In the genomic region with DNA sequence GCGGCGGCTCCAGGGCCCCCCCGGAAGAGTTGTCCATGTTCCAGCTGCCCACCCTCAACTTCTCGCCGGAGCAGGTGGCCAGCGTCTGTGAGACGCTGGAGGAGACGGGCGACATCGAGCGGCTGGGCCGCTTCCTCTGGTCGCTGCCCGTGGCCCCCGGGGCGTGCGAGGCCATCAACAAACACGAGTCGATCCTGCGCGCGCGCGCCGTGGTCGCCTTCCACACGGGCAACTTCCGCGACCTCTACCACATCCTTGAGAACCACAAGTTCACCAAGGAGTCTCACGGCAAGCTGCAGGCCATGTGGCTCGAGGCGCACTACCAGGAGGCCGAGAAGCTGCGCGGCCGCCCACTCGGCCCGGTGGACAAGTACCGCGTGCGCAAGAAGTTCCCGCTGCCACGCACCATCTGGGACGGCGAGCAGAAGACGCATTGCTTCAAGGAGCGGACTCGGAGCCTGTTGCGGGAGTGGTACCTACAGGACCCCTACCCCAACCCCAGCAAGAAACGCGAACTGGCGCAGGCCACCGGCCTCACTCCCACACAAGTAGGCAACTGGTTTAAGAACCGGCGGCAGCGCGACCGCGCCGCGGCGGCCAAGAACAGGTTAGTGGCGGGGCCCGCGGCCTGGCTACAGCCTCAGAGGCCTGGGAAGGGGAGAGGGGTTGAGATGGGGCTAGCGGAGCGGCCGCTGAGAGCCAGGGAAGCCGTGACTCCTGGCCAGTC, we compare ENCODE assay signal across 2 cellular contexts.
TF ChIP-seq lines count a peak whose summit lies in the region.

No MANE protein-coding gene starts in this region.

TF ChIP-seq in A549, 52 proteins besides CTCF, POLR2A, EP300 and RAD21 (continued from another document):
- no peak for TF ChIP-seq ZNF302 (CRISPR knock-in tag; IDR thresholded peaks at IDR 0.05)
- no peak for TF ChIP-seq SMC3 (IDR thresholded peaks at IDR 0.05)
- no peak for TF ChIP-seq RARB (CRISPR knock-in tag; IDR thresholded peaks at IDR 0.05)
- TF ChIP-seq PHF8 (IDR thresholded peaks at IDR 0.05; ENCODE audit: borderline replicate concordance, low read depth): no peak
- TF ChIP-seq, protein P1, sequence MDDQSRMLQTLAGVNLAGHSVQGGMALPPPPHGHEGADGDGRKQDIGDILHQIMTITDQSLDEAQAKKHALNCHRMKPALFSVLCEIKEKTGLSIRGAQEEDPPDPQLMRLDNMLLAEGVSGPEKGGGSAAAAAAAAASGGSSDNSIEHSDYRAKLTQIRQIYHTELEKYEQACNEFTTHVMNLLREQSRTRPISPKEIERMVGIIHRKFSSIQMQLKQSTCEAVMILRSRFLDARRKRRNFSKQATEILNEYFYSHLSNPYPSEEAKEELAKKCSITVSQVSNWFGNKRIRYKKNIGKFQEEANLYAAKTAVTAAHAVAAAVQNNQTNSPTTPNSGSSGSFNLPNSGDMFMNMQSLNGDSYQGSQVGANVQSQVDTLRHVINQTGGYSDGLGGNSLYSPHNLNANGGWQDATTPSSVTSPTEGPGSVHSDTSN (IDR thresholded peaks at IDR 0.05): no peak
- TF ChIP-seq, protein P2, sequence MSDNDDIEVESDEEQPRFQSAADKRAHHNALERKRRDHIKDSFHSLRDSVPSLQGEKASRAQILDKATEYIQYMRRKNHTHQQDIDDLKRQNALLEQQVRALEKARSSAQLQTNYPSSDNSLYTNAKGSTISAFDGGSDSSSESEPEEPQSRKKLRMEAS (IDR thresholded peaks at IDR 0.05): no peak
- no peak for TF ChIP-seq HOXB13 (CRISPR knock-in tag; IDR thresholded peaks at IDR 0.05; ENCODE audit: low read depth)
- TF ChIP-seq, protein P3, sequence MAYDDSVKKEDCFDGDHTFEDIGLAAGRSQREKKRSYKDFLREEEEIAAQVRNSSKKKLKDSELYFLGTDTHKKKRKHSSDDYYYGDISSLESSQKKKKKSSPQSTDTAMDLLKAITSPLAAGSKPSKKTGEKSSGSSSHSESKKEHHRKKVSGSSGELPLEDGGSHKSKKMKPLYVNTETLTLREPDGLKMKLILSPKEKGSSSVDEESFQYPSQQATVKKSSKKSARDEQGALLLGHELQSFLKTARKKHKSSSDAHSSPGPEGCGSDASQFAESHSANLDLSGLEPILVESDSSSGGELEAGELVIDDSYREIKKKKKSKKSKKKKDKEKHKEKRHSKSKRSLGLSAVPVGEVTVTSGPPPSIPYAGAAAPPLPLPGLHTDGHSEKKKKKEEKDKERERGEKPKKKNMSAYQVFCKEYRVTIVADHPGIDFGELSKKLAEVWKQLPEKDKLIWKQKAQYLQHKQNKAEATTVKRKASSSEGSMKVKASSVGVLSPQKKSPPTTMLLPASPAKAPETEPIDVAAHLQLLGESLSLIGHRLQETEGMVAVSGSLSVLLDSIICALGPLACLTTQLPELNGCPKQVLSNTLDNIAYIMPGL (CRISPR knock-in tag; IDR thresholded peaks at IDR 0.05; ENCODE audit: borderline replicate concordance): no peak
- TF ChIP-seq, protein P4, sequence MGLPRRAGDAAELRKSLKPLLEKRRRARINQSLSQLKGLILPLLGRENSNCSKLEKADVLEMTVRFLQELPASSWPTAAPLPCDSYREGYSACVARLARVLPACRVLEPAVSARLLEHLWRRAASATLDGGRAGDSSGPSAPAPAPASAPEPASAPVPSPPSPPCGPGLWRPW (IDR thresholded peaks at IDR 0.05): no peak
- TF ChIP-seq, protein P5, sequence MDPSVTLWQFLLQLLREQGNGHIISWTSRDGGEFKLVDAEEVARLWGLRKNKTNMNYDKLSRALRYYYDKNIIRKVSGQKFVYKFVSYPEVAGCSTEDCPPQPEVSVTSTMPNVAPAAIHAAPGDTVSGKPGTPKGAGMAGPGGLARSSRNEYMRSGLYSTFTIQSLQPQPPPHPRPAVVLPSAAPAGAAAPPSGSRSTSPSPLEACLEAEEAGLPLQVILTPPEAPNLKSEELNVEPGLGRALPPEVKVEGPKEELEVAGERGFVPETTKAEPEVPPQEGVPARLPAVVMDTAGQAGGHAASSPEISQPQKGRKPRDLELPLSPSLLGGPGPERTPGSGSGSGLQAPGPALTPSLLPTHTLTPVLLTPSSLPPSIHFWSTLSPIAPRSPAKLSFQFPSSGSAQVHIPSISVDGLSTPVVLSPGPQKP (IDR thresholded peaks at IDR 0.05; ENCODE audit: low read depth, low read length): no peak

TF ChIP-seq in GM23338, 12 proteins besides CTCF, POLR2A, EP300 and RAD21 (continued from another document):
- TF ChIP-seq, protein P6, sequence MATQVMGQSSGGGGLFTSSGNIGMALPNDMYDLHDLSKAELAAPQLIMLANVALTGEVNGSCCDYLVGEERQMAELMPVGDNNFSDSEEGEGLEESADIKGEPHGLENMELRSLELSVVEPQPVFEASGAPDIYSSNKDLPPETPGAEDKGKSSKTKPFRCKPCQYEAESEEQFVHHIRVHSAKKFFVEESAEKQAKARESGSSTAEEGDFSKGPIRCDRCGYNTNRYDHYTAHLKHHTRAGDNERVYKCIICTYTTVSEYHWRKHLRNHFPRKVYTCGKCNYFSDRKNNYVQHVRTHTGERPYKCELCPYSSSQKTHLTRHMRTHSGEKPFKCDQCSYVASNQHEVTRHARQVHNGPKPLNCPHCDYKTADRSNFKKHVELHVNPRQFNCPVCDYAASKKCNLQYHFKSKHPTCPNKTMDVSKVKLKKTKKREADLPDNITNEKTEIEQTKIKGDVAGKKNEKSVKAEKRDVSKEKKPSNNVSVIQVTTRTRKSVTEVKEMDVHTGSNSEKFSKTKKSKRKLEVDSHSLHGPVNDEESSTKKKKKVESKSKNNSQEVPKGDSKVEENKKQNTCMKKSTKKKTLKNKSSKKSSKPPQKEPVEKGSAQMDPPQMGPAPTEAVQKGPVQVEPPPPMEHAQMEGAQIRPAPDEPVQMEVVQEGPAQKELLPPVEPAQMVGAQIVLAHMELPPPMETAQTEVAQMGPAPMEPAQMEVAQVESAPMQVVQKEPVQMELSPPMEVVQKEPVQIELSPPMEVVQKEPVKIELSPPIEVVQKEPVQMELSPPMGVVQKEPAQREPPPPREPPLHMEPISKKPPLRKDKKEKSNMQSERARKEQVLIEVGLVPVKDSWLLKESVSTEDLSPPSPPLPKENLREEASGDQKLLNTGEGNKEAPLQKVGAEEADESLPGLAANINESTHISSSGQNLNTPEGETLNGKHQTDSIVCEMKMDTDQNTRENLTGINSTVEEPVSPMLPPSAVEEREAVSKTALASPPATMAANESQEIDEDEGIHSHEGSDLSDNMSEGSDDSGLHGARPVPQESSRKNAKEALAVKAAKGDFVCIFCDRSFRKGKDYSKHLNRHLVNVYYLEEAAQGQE (IDR thresholded peaks at IDR 0.05; ENCODE audit: unreplicated experiment): no peak
- TF ChIP-seq POLR2AphosphoS5 (IDR thresholded peaks at IDR 0.05; ENCODE audit: low read depth) (no peak), EZH2phosphoT487 (IDR thresholded peaks at IDR 0.05; ENCODE audit: unreplicated experiment) (peak; percentile 99)
